Comparison of ENCODE assay signal across 20 cellular contexts in the genomic region with DNA sequence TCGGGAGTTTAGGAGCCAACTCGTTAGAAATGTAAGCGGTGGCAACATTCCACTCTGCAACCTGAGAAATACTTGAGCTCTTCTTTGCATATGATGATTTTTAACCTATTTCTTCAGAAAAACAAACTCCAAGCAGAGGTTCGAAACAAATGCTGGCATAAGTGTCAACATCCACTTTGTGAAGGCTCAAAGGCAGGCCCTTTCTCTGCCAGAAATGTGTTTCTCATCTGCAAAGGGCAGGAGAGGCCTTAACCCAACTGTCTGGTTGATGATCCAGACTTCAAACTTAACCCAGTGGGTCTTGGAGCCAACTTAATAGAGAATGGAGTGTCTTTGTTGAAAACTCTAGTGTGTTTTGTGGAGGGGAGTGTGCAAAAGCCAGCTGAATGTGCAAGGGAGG.
"Had no signal": no experiment of that assay in that cellular context is flagged by ENCODE, and none has a peak within 500 bp of the region (broad histone marks: within the 10 kb centered on the region; RNA-seq: fewer than 3 reads in every experiment).

No MANE protein-coding gene starts in this region.

- DNase-seq: effector memory CD8-positive, alpha-beta T cell; foreskin melanocyte; hippocampal formation; islet precursor cell; mammary epithelial cell; mucosa of descending colon; naive thymus-derived CD8-positive, alpha-beta T cell; nucleus accumbens; ovary; small intestine; stimulated activated CD4-positive, alpha-beta T cell treated with anti-CD3 and anti-CD28 coated beads, Interleukin-12 subunit alpha, Interleukin-12 subunit beta, amount 100 ng/mL, for 4 hours; stimulated activated naive CD4-positive, alpha-beta T cell; stomach; substantia nigra; transverse colon had no signal

- H3K9me3 Mint-ChIP-seq: effector memory CD8-positive, alpha-beta T cell; naive thymus-derived CD8-positive, alpha-beta T cell; neural progenitor cell had no signal

- H3K27ac ChIP-seq: neural progenitor cell, ovary, right atrium auricular region, stomach, thoracic aorta, transverse colon had no signal

- H3K9me3 ChIP-seq: mucosa of descending colon, ovary, right atrium auricular region, stomach, thoracic aorta, transverse colon had no signal

- H3K27me3 ChIP-seq: neural progenitor cell, ovary, right atrium auricular region had no signal

- H3K36me3 ChIP-seq: neural progenitor cell, ovary, right atrium auricular region, stomach, thoracic aorta, transverse colon had no signal

- H3K36me3 Mint-ChIP-seq: naive thymus-derived CD8-positive, alpha-beta T cell; neural progenitor cell had no signal

- ATAC-seq: effector memory CD8-positive, alpha-beta T cell; left lobe of liver; mucosa of descending colon; naive thymus-derived CD8-positive, alpha-beta T cell had no signal

- FAIRE-seq: small intestine, urothelium cell line had no signal

- H3K4me2 ChIP-seq: neural progenitor cell had no signal

- H3K4me3 Mint-ChIP-seq: effector memory CD8-positive, alpha-beta T cell; naive thymus-derived CD8-positive, alpha-beta T cell; neural progenitor cell had no signal

- H3K9ac ChIP-seq: neural progenitor cell had no signal

- H3K4me1 Mint-ChIP-seq: naive thymus-derived CD8-positive, alpha-beta T cell had no signal

- H3K4me3 ChIP-seq: mucosa of descending colon, neural progenitor cell, ovary, right atrium auricular region, stomach, thoracic aorta, transverse colon had no signal

- H2AFZ ChIP-seq: neural progenitor cell had no signal

- H3K27ac Mint-ChIP-seq: effector memory CD8-positive, alpha-beta T cell; naive thymus-derived CD8-positive, alpha-beta T cell; neural progenitor cell had no signal

- H3K4me1 ChIP-seq: right atrium auricular region, stomach, transverse colon had no signal
